Comparison of ENCODE assay signal across 28 cellular contexts in the genomic region with DNA sequence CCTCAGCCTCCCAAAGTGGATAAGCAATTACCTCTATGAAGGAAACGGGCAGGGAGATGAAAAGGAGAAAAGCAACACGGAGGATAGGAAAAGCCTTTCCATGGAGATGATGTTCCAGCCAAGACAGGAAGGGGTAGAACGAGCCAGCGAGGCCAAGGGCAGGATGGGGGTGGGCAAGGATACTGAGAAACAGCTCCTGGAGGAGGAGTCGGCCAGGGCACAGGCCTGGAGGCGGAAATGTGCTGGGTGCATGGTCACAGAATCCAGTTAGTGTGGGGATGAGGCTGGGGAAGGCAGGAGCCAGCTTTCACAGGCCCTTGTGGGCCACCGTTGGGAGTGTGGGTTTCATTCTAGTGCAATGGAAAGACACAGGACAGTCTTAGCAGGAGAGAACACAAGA.
DNase-seq lines count a peak whose midpoint lies in the region; ATAC-seq and TF ChIP-seq lines count a peak whose summit lies in the region.
"Had no signal": no experiment of that assay in that cellular context is flagged by ENCODE, and none has a peak within 500 bp of the region (broad histone marks: within the 10 kb centered on the region; RNA-seq: fewer than 3 reads in every experiment).

No MANE protein-coding gene starts in this region.

- H3K9me3 ChIP-seq in AG04450 (ENCODE audit: control insufficient read depth, insufficient read depth, low read length) (no peaks in the 10 kb centered on the region), esophagus muscularis mucosa (no peaks in the 10 kb centered on the region), psoas muscle (no peaks in the 10 kb centered on the region)
- H3K9me3 ChIP-seq: colonic mucosa, heart left ventricle, thoracic aorta had no signal

- TF ChIP-seq POLR2A in esophagus muscularis mucosa (IDR thresholded peaks at IDR 0.05; ENCODE audit: low read depth), result no peak

- H3K27ac ChIP-seq in AG04450 (ENCODE audit: low read depth, low read length), result peak overlapping the region; percentile 31
- peak overlapping the region in 1 of 4 donors; percentile 49 for H3K27ac ChIP-seq in esophagus muscularis mucosa (replicated peaks in 1 of 4)
- peak overlapping the region; percentile 73 for H3K27ac ChIP-seq in psoas muscle
- H3K27ac ChIP-seq: colonic mucosa, thoracic aorta, WERI-Rb-1 had no signal

- CTCF ChIA-PET in AG04450 (lab: Charles Lee), result interaction anchor here (4.8 kb wide), 1 partner anchor 77 kb away, joined by 35 read pairs; no protein-coding TSS in a partner anchor

- no peak for TF ChIP-seq CTCF in AG04450 (IDR thresholded peaks at IDR 0.05; ENCODE audit: low read depth, low read length)
- TF ChIP-seq CTCF in HFFc6 (IDR thresholded peaks at IDR 0.05), result no peak
- no peak for TF ChIP-seq CTCF in esophagus muscularis mucosa (IDR thresholded peaks at IDR 0.05)
- no peak for TF ChIP-seq CTCF in psoas muscle (IDR thresholded peaks at IDR 0.05)

- POLR2A ChIA-PET in AG04450 (lab: Yijun Ruan, JAX), result no interaction called here

- H3K9me3 Mint-ChIP-seq in HFFc6, result peaks cover 5% of the 10 kb centered on the region

- H3K27me3 Mint-ChIP-seq in HFFc6 (ENCODE audit: insufficient read depth), result no peaks in the 10 kb centered on the region; the same call in 1 of the 2 replicates

- intact Hi-C loops in esophagus muscularis mucosa (cut with DNase I) (loop anchor here (5.0 to 10.0 kb wide), 2 partner anchors 91 to 203 kb away; no protein-coding TSS in a partner anchor), psoas muscle (cut with DNase I) (loop anchor here in 1 of 2 donors (5.0 kb wide), 1 partner anchor 81 kb away; no protein-coding TSS in a partner anchor)

- H3K4me3 Mint-ChIP-seq in HFFc6, result peak overlapping the region; percentile 43
- H3K4me3 Mint-ChIP-seq: activated CD4-positive, alpha-beta T cell treated with anti-CD3 and anti-CD28 coated beads, Interleukin-2, amount 10 ng/mL, durations not matched to agents 24 days and 14 days; activated naive CD4-positive, alpha-beta T cell treated with anti-CD3 and anti-CD28 coated beads, Interleukin-2, amount 10 ng/mL, durations not matched to agents 7 days and 5 days; CD8-positive, alpha-beta T cell had no signal

- peak overlapping the region; percentile 84 for H3K27ac Mint-ChIP-seq in HFFc6
- H3K27ac Mint-ChIP-seq: activated CD4-positive, alpha-beta T cell treated with anti-CD3 and anti-CD28 coated beads, Interleukin-2, amount 10 ng/mL, durations not matched to agents 24 days and 14 days; activated naive CD4-positive, alpha-beta T cell treated with anti-CD3 and anti-CD28 coated beads, Interleukin-2, amount 10 ng/mL, durations not matched to agents 7 days and 5 days; CD8-positive, alpha-beta T cell had no signal

- 96% methylated on average over 7 of the region's 7 CpGs for WGBS in esophagus muscularis mucosa
- WGBS in psoas muscle, 3 donors, result 75 to 88% (median 81%) methylated on average over 7 of the region's 7 CpGs

- H3K4me3 ChIP-seq in AG04450 (ENCODE audit: low read depth, low read length), result no peak overlapping the region
- no peak overlapping the region for H3K4me3 ChIP-seq in esophagus muscularis mucosa
- no peak overlapping the region for H3K4me3 ChIP-seq in psoas muscle
- H3K4me3 ChIP-seq: colonic mucosa, heart left ventricle, lung, thoracic aorta had no signal

- DNase-seq in AG04450 (ENCODE audit: low read depth, low spot score) (no peak), HFFc6 (no peak), esophagus muscularis mucosa (ENCODE audit: extremely low spot score) (peak; percentile 55), psoas muscle (no peak), mesenteric fat pad (ENCODE audit: low spot score) (no peak), MV-4-11 (lab: John Stamatoyannopoulos, UW) (no peak), NCI-H510A (lab: John Stamatoyannopoulos, UW) (no peak), activated T-cell treated with anti-CD3 and anti-CD28 coated beads for 4 hours (no peak)
- DNase-seq: activated CD4-positive, alpha-beta T cell treated with anti-CD3 and anti-CD28 coated beads, Interleukin-2, amount 10 ng/mL, durations not matched to agents 24 days and 14 days; activated naive CD4-positive, alpha-beta T cell treated with anti-CD3 and anti-CD28 coated beads, Interleukin-2, amount 10 ng/mL, durations not matched to agents 7 days and 5 days; AML-193; CD8-positive, alpha-beta T cell; colonic mucosa; effector memory CD4-positive, alpha-beta T cell; GF-D8; heart left ventricle; NCI-H1092; NCI-H187; NCI-H526; NK-92 treated with Interleukin-12 subunit alpha and Interleukin-12 subunit beta, amount 100 ng/mL, for 24 hours; PC-3; Right ventricle myocardium superior; stimulated activated naive CD8-positive, alpha-beta T cell treated with anti-CD3 and anti-CD28 coated beads, Interleukin-15, Interleukin-2, amounts not matched to agents 100 U/mL and 50 U/mL, for 24 hours; T-helper 9 cell; WERI-Rb-1 had no signal

- H3K36me3 ChIP-seq in esophagus muscularis mucosa (no peaks in the 10 kb centered on the region), psoas muscle (ENCODE audit: insufficient read depth in 1 of 2, low read depth in 1 of 2) (no peaks in the 10 kb centered on the region)
- H3K36me3 ChIP-seq: colonic mucosa, heart left ventricle, thoracic aorta, WERI-Rb-1 had no signal

- peak; percentile 13 to 39 (median 30) for ATAC-seq in psoas muscle
- ATAC-seq: CD8-positive, alpha-beta T cell; heart left ventricle; sciatic nerve; stimulated activated naive CD8-positive, alpha-beta T cell treated with anti-CD3 and anti-CD28 coated beads, Interleukin-15, Interleukin-2, amounts not matched to agents 100 U/mL and 50 U/mL, for 24 hours had no signal

- no peak for TF ChIP-seq EP300 in esophagus muscularis mucosa (IDR thresholded peaks at IDR 0.05)

- H3K27me3 ChIP-seq in AG04450 (ENCODE audit: control insufficient read depth, insufficient read depth, low read length) (no peaks in the 10 kb centered on the region), esophagus muscularis mucosa (no peaks in the 10 kb centered on the region), psoas muscle (ENCODE audit: insufficient read depth in 3 of 3, low read length in 2 of 3) (no peaks in the 10 kb centered on the region)
- H3K27me3 ChIP-seq: colonic mucosa, heart left ventricle had no signal

- peaks cover 56% of the 10 kb centered on the region for H3K4me1 Mint-ChIP-seq in HFFc6 (ENCODE audit: low read depth)

- H3K4me1 ChIP-seq in esophagus muscularis mucosa, result peaks cover 26 to 71% (median 56%) of the 10 kb centered on the region in 4 donors
- peaks cover 32% of the 10 kb centered on the region for H3K4me1 ChIP-seq in psoas muscle
- H3K4me1 ChIP-seq: colonic mucosa had no signal

- H3K36me3 Mint-ChIP-seq in HFFc6 (ENCODE audit: low read depth), result peaks cover 21% of the 10 kb centered on the region
